Comparison of ENCODE assay signal across 8 cellular contexts in the genomic region with DNA sequence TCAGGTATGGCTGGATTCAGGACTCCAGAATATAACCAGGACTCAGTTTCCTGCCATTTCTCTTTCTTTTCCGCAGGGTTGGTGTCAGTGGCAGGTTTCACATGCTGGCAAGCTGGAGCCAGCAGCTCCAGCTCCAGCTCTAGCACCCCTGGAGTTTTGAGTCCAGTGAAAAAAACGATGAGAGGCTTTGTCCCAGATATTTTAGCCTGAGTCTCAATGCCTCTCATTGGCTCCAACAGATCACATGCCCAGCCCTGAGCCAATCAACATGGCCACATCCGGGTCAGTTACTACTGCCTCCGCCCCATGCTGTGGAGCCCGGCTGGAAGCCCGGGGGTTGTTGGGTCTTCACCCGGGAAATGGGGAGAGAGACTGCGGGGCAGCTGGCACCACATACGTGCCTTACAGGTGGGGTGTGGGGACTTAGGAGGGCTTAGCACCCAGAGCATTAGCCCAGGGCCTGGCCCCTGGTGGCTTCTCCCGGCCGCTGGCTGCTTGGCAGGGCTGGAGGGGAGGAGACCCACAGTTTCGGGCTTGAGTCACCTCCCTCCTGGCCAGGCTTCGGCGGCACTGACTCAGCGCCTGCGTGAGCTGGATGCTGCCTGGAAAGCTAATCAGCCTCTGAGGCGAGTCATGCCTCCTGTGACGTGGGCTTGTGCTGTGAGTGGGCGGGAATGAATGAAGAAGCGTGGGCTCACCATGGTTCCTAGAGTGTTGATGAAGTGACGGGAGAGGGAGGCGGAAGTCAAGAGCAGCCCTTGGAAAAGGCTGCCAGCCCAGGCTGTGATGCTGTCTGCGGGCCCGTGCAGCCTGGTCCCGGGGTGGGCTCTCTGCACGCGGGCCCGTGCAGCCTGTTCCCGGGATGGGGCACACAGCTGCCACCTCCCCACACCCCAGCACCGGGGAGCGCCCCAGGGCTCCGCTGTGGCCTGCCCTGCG. TPM values are rescaled to one million over a fixed set of nuclear protein-coding genes. Genes with fewer than 3 reads are reported as not detected.
DNase-seq lines count a peak whose midpoint lies in the region; ATAC-seq, FAIRE-seq and TF ChIP-seq lines count a peak whose summit lies in the region.

No MANE protein-coding gene starts in this region.

- peak overlapping the region; percentile 62 for H3K4me3 Mint-ChIP-seq in activated naive CD4-positive, alpha-beta T cell treated with anti-CD3 and anti-CD28 coated beads, Interleukin-2, amount 10 ng/mL, durations not matched to agents 7 days and 5 days

- TF ChIP-seq POLR2A in stomach (IDR thresholded peaks at IDR 0.05) = peak in 2 of 4 donors; percentile 60 to 61

- H2BK5ac ChIP-seq in neuronal stem cell (ENCODE audit: low read length) = peak overlapping the region; percentile 91

- H3K27me3 ChIP-seq in foreskin keratinocyte = no peaks in the 10 kb centered on the region
- no peaks in the 10 kb centered on the region for H3K27me3 ChIP-seq in neuronal stem cell (ENCODE audit: control insufficient read depth in 3 of 3, insufficient read depth in 3 of 3, low read depth in 1 of 3, low read length in 3 of 3)
- no peaks in the 10 kb centered on the region for H3K27me3 ChIP-seq in stomach

- H3K36me3 ChIP-seq in SK-N-MC (ENCODE audit: insufficient read depth, low read length) (no peaks in the 10 kb centered on the region), neuronal stem cell (replicated peaks in 1 of 2; ENCODE audit: control insufficient read depth in 2 of 2, insufficient read depth in 2 of 2, low read length in 2 of 2) (no peaks in the 10 kb centered on the region), stomach (no peaks in the 10 kb centered on the region)

- H2BK120ac ChIP-seq in neuronal stem cell (ENCODE audit: low read depth, low read length) = no peak overlapping the region

- CTCF ChIA-PET in activated naive CD4-positive, alpha-beta T cell treated with anti-CD3 and anti-CD28 coated beads, Interleukin-2, amount 10 ng/mL, durations not matched to agents 7 days and 5 days (lab: Charles Lee) = interaction anchor here (1.7 to 8.7 kb wide), 3 partner anchors 31 to 217 kb away, joined by 6 to 95 read pairs (median 15); no protein-coding TSS in a partner anchor

- peaks cover 15% of the 10 kb centered on the region for H3K4me1 ChIP-seq in foreskin keratinocyte
- H3K4me1 ChIP-seq in neuronal stem cell (ENCODE audit: control insufficient read depth in 2 of 2, insufficient read depth in 1 of 2, low read depth in 1 of 2, low read length in 2 of 2) = peaks cover 2 to 5% of the 10 kb centered on the region in 2 donors
- H3K4me1 ChIP-seq in stomach = peaks cover 17 to 57% (median 40%) of the 10 kb centered on the region in 4 donors

- peak overlapping the region; percentile 90 for H3K14ac ChIP-seq in neuronal stem cell (ENCODE audit: low read length)

- WGBS in neuronal stem cell (ENCODE audit: extremely low coverage in 2 of 2, insufficient read length in 2 of 2, insufficient replicate concordance in 1 of 2), 2 donors = no CpG with 5 or more reads among the region's 33 CpGs
- WGBS in stomach, 5 donors = 15 to 28% (median 24%) methylated on average over 29 to 33 of the region's 33 CpGs

- no peaks in the 10 kb centered on the region for H3K79me1 ChIP-seq in neuronal stem cell (ENCODE audit: low read depth, low read length)

- peak overlapping the region; percentile 30 for H3K4me2 ChIP-seq in neuronal stem cell (ENCODE audit: insufficient read depth, low read length, poor library complexity, severe bottlenecking)

- peak; percentile 80 for FAIRE-seq in GM19239 (lab: Jason Lieb, UNC)

- no peak overlapping the region for H3K4ac ChIP-seq in neuronal stem cell (ENCODE audit: low read length)

- H4K8ac ChIP-seq in neuronal stem cell (ENCODE audit: low read depth, low read length) = no peak overlapping the region

- H2AK5ac ChIP-seq in neuronal stem cell (ENCODE audit: low read depth, low read length) = peak overlapping the region; percentile 17

- H3K27ac ChIP-seq in SK-N-MC (peak overlapping the region; percentile 81), foreskin keratinocyte (peak overlapping the region; percentile 100), neuronal stem cell (replicated peaks; ENCODE audit: low read length) (peak overlapping the region; percentile 18), stomach (peak overlapping the region; percentile 97 to 99 (median 98))

- H3K9ac ChIP-seq in SK-N-MC (ENCODE audit: insufficient read length) (peak overlapping the region; percentile 5), neuronal stem cell (ENCODE audit: low read depth, low read length, poor library complexity) (peak overlapping the region; percentile 9)

- H2BK12ac ChIP-seq in neuronal stem cell (ENCODE audit: low read length) = no peak overlapping the region

- peak overlapping the region; percentile 94 for H2AFZ ChIP-seq in neuronal stem cell (ENCODE audit: low read length)

- intact Hi-C loops in stomach (cut with DNase I; ENCODE audit: low total_unique reads) = no loop called here

- TF ChIP-seq CTCF in foreskin keratinocyte (conservative IDR thresholded peaks at IDR 0.05) (peak; percentile 18), stomach (IDR thresholded peaks at IDR 0.05) (no peak)

- peak; percentile 83 for ATAC-seq in foreskin keratinocyte

- peaks cover 17% of the 10 kb centered on the region for H3K4me1 Mint-ChIP-seq in activated naive CD4-positive, alpha-beta T cell treated with anti-CD3 and anti-CD28 coated beads, Interleukin-2, amount 10 ng/mL, durations not matched to agents 7 days and 5 days

- no peaks in the 10 kb centered on the region for H3K36me3 Mint-ChIP-seq in activated naive CD4-positive, alpha-beta T cell treated with anti-CD3 and anti-CD28 coated beads, Interleukin-2, amount 10 ng/mL, durations not matched to agents 7 days and 5 days

- H3K23ac ChIP-seq in neuronal stem cell (ENCODE audit: low read depth, low read length, poor library complexity) = peak overlapping the region; percentile 60

- H3K4me3 ChIP-seq in SK-N-MC = no peak overlapping the region
- peak overlapping the region in 1 of 2 donors; percentile 44 for H3K4me3 ChIP-seq in neuronal stem cell (ENCODE audit: low read length in 2 of 2)
- H3K4me3 ChIP-seq in stomach = peak overlapping the region; percentile 40 to 64 (median 52)

- H2BK15ac ChIP-seq in neuronal stem cell (ENCODE audit: low read length) = peak overlapping the region; percentile 52

- H3K18ac ChIP-seq in neuronal stem cell (ENCODE audit: low read length) = peak overlapping the region; percentile 67

- peak overlapping the region; percentile 47 for H3K27ac Mint-ChIP-seq in activated naive CD4-positive, alpha-beta T cell treated with anti-CD3 and anti-CD28 coated beads, Interleukin-2, amount 10 ng/mL, durations not matched to agents 7 days and 5 days

- peaks cover 6% of the 10 kb centered on the region for H3K27me3 Mint-ChIP-seq in activated naive CD4-positive, alpha-beta T cell treated with anti-CD3 and anti-CD28 coated beads, Interleukin-2, amount 10 ng/mL, durations not matched to agents 7 days and 5 days

- peak; percentile 36 for TF ChIP-seq EP300 in stomach (IDR thresholded peaks at IDR 0.05)

- DNase-seq in 8988T (peak; percentile 61), GM19239 (ENCODE audit: insufficient read length, low spot score) (peak; percentile 40), NCI-H1092 (lab: John Stamatoyannopoulos, UW) (peak; percentile 92), SK-N-MC (ENCODE audit: low read depth, low spot score) (no peak), foreskin keratinocyte (peak; percentile 99), neuronal stem cell (ENCODE audit: low spot score) (no peak), stomach (peak; percentile 95)
- peak; percentile 65 for DNase-seq in activated naive CD4-positive, alpha-beta T cell treated with anti-CD3 and anti-CD28 coated beads, Interleukin-2, amount 10 ng/mL, durations not matched to agents 7 days and 5 days

- no peak overlapping the region for H4K91ac ChIP-seq in neuronal stem cell (ENCODE audit: low read depth, low read length, poor library complexity)

- H3K9me3 ChIP-seq in SK-N-MC (ENCODE audit: low read depth, low read length) = no peaks in the 10 kb centered on the region
- no peaks in the 10 kb centered on the region for H3K9me3 ChIP-seq in neuronal stem cell (replicated peaks in 1 of 2; ENCODE audit: control insufficient read depth in 2 of 2, insufficient read depth in 1 of 2, low read depth in 1 of 2, low read length in 2 of 2)
- no peaks in the 10 kb centered on the region for H3K9me3 ChIP-seq in stomach

- H3K9me3 Mint-ChIP-seq in activated naive CD4-positive, alpha-beta T cell treated with anti-CD3 and anti-CD28 coated beads, Interleukin-2, amount 10 ng/mL, durations not matched to agents 7 days and 5 days = no peaks in the 10 kb centered on the region

RNA-seq across cellular contexts. Expression of a gene that starts 15.3 kb away (rescaled TPM):
- total RNA-seq in foreskin keratinocyte = 29.3 and 29.8 TPM in 2 replicates
- polyA plus RNA-seq in foreskin keratinocyte = 17.0 and 18.6 TPM in 2 replicates
- 19.7 TPM for polyA plus RNA-seq in neuronal stem cell (2013, experiment 1 of 2)
- polyA plus RNA-seq in neuronal stem cell (2013, experiment 2 of 2) = 18.6 TPM
- 100 to 1,000 TPM in 2 of 5 donors, 10 to 100 TPM in 3; 40.4 to 706 (median 99.8) TPM for total RNA-seq in stomach
- 10 to 100 TPM; 11.1 to 20.2 (median 14.7) TPM for polyA plus RNA-seq in stomach

RNA-seq across cellular contexts. Expression of a gene that starts 27.5 kb away (rescaled TPM):
- total RNA-seq in foreskin keratinocyte (0.27 and 0.28 TPM in 2 replicates), stomach (not detected)
- polyA plus RNA-seq in foreskin keratinocyte (0.11 and 0.39 TPM in 2 replicates), stomach (under 1 TPM in 2 of 3 donors, not detected in 1; 0.08 to 0.25 TPM)
- polyA plus RNA-seq in neuronal stem cell (2013, experiment 1 of 2) = 0.18 TPM
- 0.18 TPM for polyA plus RNA-seq in neuronal stem cell (2013, experiment 2 of 2)

Comparison
In these comparisons a context has a peak if more than half of its experiments do, and no peak if none do; other contexts are left out.
1. DNase-seq: peak in 8988T (single experiment), GM19239 (single experiment), NCI-H1092 (single experiment), activated naive CD4-positive, alpha-beta T cell treated with anti-CD3 and anti-CD28 coated beads, Interleukin-2, amount 10 ng/mL, durations not matched to agents 7 days and 5 days (single experiment), foreskin keratinocyte (2 of 2) and stomach (single experiment); none in SK-N-MC (single experiment) and neuronal stem cell (single experiment).
2. H3K27ac ChIP-seq: peak in every context shown above with its lines; median percentile 100 in foreskin keratinocyte; 98 in stomach; 81 in SK-N-MC; 18 in neuronal stem cell.